ENCODE assay signal across 13 cellular contexts in genomic region chr18:48599391-48599790, GRCh38.
DNase-seq lines count a peak whose midpoint lies in the region; ATAC-seq and TF ChIP-seq lines count a peak whose summit lies in the region.
"Had no signal": no experiment of that assay in that cellular context is flagged by ENCODE, and none has a peak within 500 bp of the region (broad histone marks: within the 10 kb centered on the region; RNA-seq: fewer than 3 reads in every experiment).

No MANE protein-coding gene starts in this region.

- no peaks in the 10 kb centered on the region; a peak in 1 of 5 replicates for H3K9me3 Mint-ChIP-seq in H9
- no peaks in the 10 kb centered on the region for H3K9me3 Mint-ChIP-seq in chondrocyte (ENCODE audit: low read depth)
- no peaks in the 10 kb centered on the region for H3K9me3 Mint-ChIP-seq in osteocyte (ENCODE audit: unreplicated experiment)
- H3K9me3 Mint-ChIP-seq in MCF 10A (ENCODE audit: unreplicated experiment) = peaks cover 14% of the 10 kb centered on the region
- H3K9me3 Mint-ChIP-seq: CD4-positive, alpha-beta T cell had no signal

- H3K23me2 ChIP-seq in H9 (ENCODE audit: insufficient read length, low read depth, low read length, poor library complexity, severe bottlenecking) = no peaks in the 10 kb centered on the region

- no peak for ATAC-seq in HG03097 (IDR thresholded peaks at IDR 0.05; ENCODE audit: low FRiP score, unreplicated experiment)

- H2BK12ac ChIP-seq in H9 (ENCODE audit: insufficient read length, low read depth, low read length) = no peak overlapping the region

- CTCF ChIA-PET in MCF 10A (lab: Yijun Ruan, JAX) = interaction anchor here (0.7 kb wide), 1 partner anchor 422 kb away, joined by 3 read pairs; no protein-coding TSS in a partner anchor

- no peaks in the 10 kb centered on the region for H3K27me3 ChIP-seq in H9 (ENCODE audit: insufficient read depth, low read length)
- H3K27me3 ChIP-seq in tibial artery = no peaks in the 10 kb centered on the region

- H4K5ac ChIP-seq in H9 (ENCODE audit: insufficient read length, low read depth, low read length) = no peak overlapping the region

- H3K23ac ChIP-seq in H9 (ENCODE audit: insufficient read length, low read depth, low read length) = no peak overlapping the region

- intact Hi-C loops in tibial artery (cut with DNase I; ENCODE audit: low total_unique reads) (no loop called here), MCF 10A (cut with micrococcal nuclease) (no loop called here)

- H3K4ac ChIP-seq in H9 (ENCODE audit: low read depth, low read length) = no peak overlapping the region

- no peak overlapping the region for H2BK15ac ChIP-seq in H9 (ENCODE audit: low read depth, low read length)

- H3K4me3 ChIP-seq in tibial artery = no peak overlapping the region
- H3K4me3 ChIP-seq: GM23248 had no signal

- H3K79me2 ChIP-seq in H9 (ENCODE audit: insufficient read depth, low read length) = no peaks in the 10 kb centered on the region

- no peak overlapping the region for H3K14ac ChIP-seq in H9 (ENCODE audit: insufficient read depth, low read length)

- BruUV-seq in MCF 10A (replicated peaks; lab: Mats Ljungman, UMichigan) = no TSS peak

- TF ChIP-seq CTCF in H9 (conservative IDR thresholded peaks at IDR 0.05) = no peak
- TF ChIP-seq CTCF in chondrocyte (IDR thresholded peaks at IDR 0.05) = no peak
- TF ChIP-seq CTCF in osteocyte (IDR thresholded peaks at IDR 0.05) = no peak
- TF ChIP-seq CTCF in tibial artery (IDR thresholded peaks at IDR 0.05) = no peak
- no peak for TF ChIP-seq CTCF in MCF 10A (IDR thresholded peaks at IDR 0.05; ENCODE audit: unreplicated experiment)

- H2BK20ac ChIP-seq in H9 (ENCODE audit: low read depth, low read length, poor library complexity, severe bottlenecking) = no peak overlapping the region

- H3T11ph ChIP-seq in H9 (ENCODE audit: low read length) = no peak overlapping the region

- H4K91ac ChIP-seq in H9 (ENCODE audit: insufficient read length, low read depth, low read length) = no peak overlapping the region

- no peak overlapping the region for H3K56ac ChIP-seq in H9 (ENCODE audit: insufficient read length, low read depth, low read length)

- H3K27ac Mint-ChIP-seq in H9 = no peak overlapping the region
- peak overlapping the region; percentile 95 for H3K27ac Mint-ChIP-seq in chondrocyte (ENCODE audit: unreplicated experiment)
- H3K27ac Mint-ChIP-seq in osteocyte (ENCODE audit: unreplicated experiment) = peak overlapping the region; percentile 78
- no peak overlapping the region for H3K27ac Mint-ChIP-seq in MCF 10A (ENCODE audit: low read depth, unreplicated experiment)
- H3K27ac Mint-ChIP-seq: B cell; CD4-positive, alpha-beta T cell had no signal

- H4K8ac ChIP-seq in H9 (replicated peaks; ENCODE audit: insufficient read length, low read depth, low read length) = peak overlapping the region; percentile 39

- H2AK5ac ChIP-seq in H9 (ENCODE audit: insufficient read length, low read length) = no peak overlapping the region

- H2AFZ ChIP-seq in H9 (ENCODE audit: low read length) = no peak overlapping the region
- H2AFZ ChIP-seq: GM23248 had no signal

- H3K36me3 ChIP-seq in tibial artery = no peaks in the 10 kb centered on the region

- H4K20me1 ChIP-seq in H9 (ENCODE audit: control insufficient read depth, insufficient read depth, insufficient read length) = no peaks in the 10 kb centered on the region

- no CpG with 5 or more reads among the region's 4 CpGs for WGBS in H9 (ENCODE audit: extremely low coverage, insufficient read length, low lambda C conversion rate)

- no peak overlapping the region for H3K18ac ChIP-seq in H9 (ENCODE audit: insufficient read length, low read depth, low read length)

- H3K4me3 Mint-ChIP-seq in H9 (no peak overlapping the region), chondrocyte (ENCODE audit: unreplicated experiment) (no peak overlapping the region), osteocyte (ENCODE audit: unreplicated experiment) (no peak overlapping the region), MCF 10A (ENCODE audit: unreplicated experiment) (no peak overlapping the region)
- H3K4me3 Mint-ChIP-seq: B cell; CD4-positive, alpha-beta T cell had no signal

- no peak overlapping the region for H3K4me2 ChIP-seq in H9 (ENCODE audit: insufficient read depth, insufficient read length, low read length)

- H3K79me1 ChIP-seq in H9 (ENCODE audit: insufficient read depth, low read depth, low read length, poor library complexity, severe bottlenecking) = no peaks in the 10 kb centered on the region

- H3K27me3 Mint-ChIP-seq in H9 (ENCODE audit: low read depth) (no peaks in the 10 kb centered on the region), chondrocyte (ENCODE audit: low read depth) (no peaks in the 10 kb centered on the region), osteocyte (ENCODE audit: unreplicated experiment) (no peaks in the 10 kb centered on the region), MCF 10A (ENCODE audit: insufficient read depth, unreplicated experiment) (no peaks in the 10 kb centered on the region)
- H3K27me3 Mint-ChIP-seq: B cell; CD4-positive, alpha-beta T cell had no signal

- H2BK120ac ChIP-seq in H9 (ENCODE audit: low read depth, low read length, poor library complexity, severe bottlenecking) = no peak overlapping the region

- H3K4me1 Mint-ChIP-seq in H9 (peaks cover 15 to 16% of the 10 kb centered on the region in 2 experiments), chondrocyte (ENCODE audit: low read depth) (peaks cover 70% of the 10 kb centered on the region), osteocyte (ENCODE audit: unreplicated experiment) (peaks cover 56% of the 10 kb centered on the region), MCF 10A (ENCODE audit: insufficient read depth, unreplicated experiment) (no peaks in the 10 kb centered on the region)
- H3K4me1 Mint-ChIP-seq: B cell had no signal

- H3K36me3 Mint-ChIP-seq in H9 (ENCODE audit: insufficient read depth in 1 of 3, low read depth in 3 of 3) (no peaks in the 10 kb centered on the region; a peak in 2 of 7 replicates), chondrocyte (ENCODE audit: low read depth) (peaks cover 9% of the 10 kb centered on the region), osteocyte (ENCODE audit: unreplicated experiment) (peaks cover 16% of the 10 kb centered on the region), MCF 10A (ENCODE audit: insufficient read depth, unreplicated experiment) (peaks cover 8% of the 10 kb centered on the region)

- POLR2A ChIA-PET in MCF 10A (lab: Yijun Ruan, JAX) = no interaction called here

- DNase-seq in H9 (no peak), chondrocyte (ENCODE audit: low spot score) (no peak), osteocyte (ENCODE audit: extremely low spot score, unreplicated experiment) (no peak), tibial artery (no peak), MCF 10A (ENCODE audit: unreplicated experiment) (no peak)
- DNase-seq in activated CD8-positive, alpha-beta memory T cell treated with anti-CD3 and anti-CD28 coated beads, Interleukin-2, amount 50 U/mL, for 48 hours = no peak
- DNase-seq: C1 segment of cervical spinal cord; CD4-positive, alpha-beta T cell; DMS79; EL; GM23248 had no signal

- no peak overlapping the region for H2BK5ac ChIP-seq in H9 (ENCODE audit: insufficient read length, low read length)

- H3K4me1 ChIP-seq in H9 (ENCODE audit: insufficient read depth, low read length) (no peaks in the 10 kb centered on the region), tibial artery (peaks cover 0 to 55% (median 35%) of the 10 kb centered on the region in 4 donors)

- H3K27ac ChIP-seq in H9 (ENCODE audit: insufficient read length, low read depth, low read length) = no peak overlapping the region
- H3K27ac ChIP-seq in tibial artery = peak overlapping the region; percentile 15 to 63
- H3K27ac ChIP-seq: GM23248 had no signal

- H3K9ac ChIP-seq in H9 (ENCODE audit: extremely low read depth, insufficient read length, low read length) = no peak overlapping the region
- H3K9ac ChIP-seq: GM23248 had no signal

- H3K9me3 ChIP-seq in H9 (ENCODE audit: control insufficient read depth, low read depth, low read length) (no peaks in the 10 kb centered on the region), tibial artery (no peaks in the 10 kb centered on the region)

Comparison
In these comparisons a context has a peak if more than half of its experiments do, and no peak if none do; other contexts are left out.
1. H3K27ac Mint-ChIP-seq: peak in chondrocyte (single experiment) and osteocyte (single experiment); none in H9 (0 of 3) and MCF 10A (single experiment).